10 cellular contexts compared by ENCODE assay signal in the genomic region with DNA sequence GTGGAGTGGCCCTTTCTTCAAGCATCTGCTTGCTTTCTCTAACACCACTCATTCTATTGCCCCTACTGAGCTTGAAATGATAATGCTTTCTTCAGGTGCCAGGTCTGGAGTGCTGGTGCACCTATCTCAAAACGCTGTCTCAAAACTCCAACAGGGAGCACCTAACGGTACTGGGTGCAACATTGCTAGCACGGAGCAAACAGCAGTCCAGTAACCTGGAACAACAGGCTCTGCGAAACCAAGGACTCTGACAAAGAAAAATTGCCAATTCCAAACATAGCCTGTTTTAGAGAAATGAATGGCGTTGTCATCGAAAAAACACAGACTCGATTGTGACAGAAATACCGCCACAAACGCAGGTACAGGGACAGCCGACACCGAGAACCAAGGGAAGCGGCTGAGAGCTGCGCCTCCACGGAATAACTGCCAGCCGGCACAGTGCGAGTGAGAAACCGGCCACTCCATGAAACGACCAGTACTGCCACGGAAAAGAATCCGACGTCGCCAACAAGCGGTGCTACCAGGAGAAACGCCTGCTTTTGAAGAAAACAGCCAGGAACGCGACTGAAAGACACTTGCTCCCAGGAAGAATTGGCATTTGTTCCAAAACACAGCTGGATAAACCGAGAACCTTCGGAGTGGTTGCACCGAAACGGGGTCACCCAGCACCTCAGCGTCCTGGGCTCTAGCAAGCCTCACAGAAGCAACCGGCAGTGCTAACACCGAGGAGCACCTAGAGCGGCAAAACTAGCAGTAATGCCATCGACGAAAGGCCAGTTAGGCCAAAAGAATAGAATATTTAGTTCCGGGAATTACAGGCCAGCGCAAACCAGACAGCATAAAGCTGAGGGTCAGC. TPM values are rescaled to one million over a fixed set of nuclear protein-coding genes. Genes with fewer than 3 reads are reported as not detected.
A peak's percentile ranks its signal among the peaks of the same experiment; 100 is the strongest.
DNase-seq lines count a peak whose midpoint lies in the region; ATAC-seq and TF ChIP-seq lines count a peak whose summit lies in the region.
"Had no signal": no experiment of that assay in that cellular context is flagged by ENCODE, and none has a peak within 500 bp of the region (broad histone marks: within the 10 kb centered on the region; RNA-seq: fewer than 3 reads in every experiment).

No MANE protein-coding gene starts in this region.

- H3K9me3 ChIP-seq in breast epithelium (peaks cover 0 to 3% of the 10 kb centered on the region in 2 donors), lung (ENCODE audit: control insufficient read depth in 2 of 2, insufficient read depth in 1 of 2, low read length in 1 of 2) (peaks cover 0 to 1% of the 10 kb centered on the region in 2 donors), upper lobe of left lung (no peaks in the 10 kb centered on the region)
- H3K9me3 ChIP-seq: SJSA1 had no signal

- peaks cover 9% of the 10 kb centered on the region for H3K36me3 Mint-ChIP-seq in MCF 10A (ENCODE audit: insufficient read depth, unreplicated experiment)

- no peaks in the 10 kb centered on the region for H3K36me3 ChIP-seq in breast epithelium
- no peaks in the 10 kb centered on the region for H3K36me3 ChIP-seq in lung (ENCODE audit: control insufficient read depth in 2 of 2, insufficient read depth in 2 of 2, low read length in 2 of 2)
- no peaks in the 10 kb centered on the region for H3K36me3 ChIP-seq in upper lobe of left lung

- 41 to 55% methylated on average over 38 of the region's 38 CpGs for WGBS in lung, 2 donors
- WGBS in upper lobe of left lung, 2 donors: 28 to 53% methylated on average over 38 of the region's 38 CpGs

- ATAC-seq in lung (ENCODE audit: insufficient read depth, low FRiP score) (no peak), upper lobe of left lung (ENCODE audit: low FRiP score in 2 of 2) (no peak), GM21447 (IDR thresholded peaks at IDR 0.05; ENCODE audit: unreplicated experiment) (no peak)
- ATAC-seq: foreskin keratinocyte had no signal

- no peaks in the 10 kb centered on the region for H3K4me1 Mint-ChIP-seq in MCF 10A (ENCODE audit: insufficient read depth, unreplicated experiment)

- H3K4me3 ChIP-seq in breast epithelium: peak overlapping the region; percentile 31 to 68 (median 55)
- peak overlapping the region; percentile 56 for H3K4me3 ChIP-seq in choroid plexus epithelial cell (ENCODE audit: low read depth, low read length)
- peak overlapping the region; percentile 0 for H3K4me3 ChIP-seq in lung
- peak overlapping the region in 3 of 4 donors; percentile 54 to 64 (median 61) for H3K4me3 ChIP-seq in upper lobe of left lung
- H3K4me3 ChIP-seq: SJSA1 had no signal

- H3K9me3 Mint-ChIP-seq in MCF 10A (ENCODE audit: unreplicated experiment): no peaks in the 10 kb centered on the region

- BruUV-seq in MCF 10A (replicated peaks; lab: Mats Ljungman, UMichigan): no TSS peak

- no peak for TF ChIP-seq POLR2A in breast epithelium (IDR thresholded peaks at IDR 0.05)
- TF ChIP-seq POLR2A in upper lobe of left lung (IDR thresholded peaks at IDR 0.05): no peak

- no peaks in the 10 kb centered on the region for H3K27me3 Mint-ChIP-seq in MCF 10A (ENCODE audit: insufficient read depth, unreplicated experiment)

- H3K4me1 ChIP-seq in breast epithelium (no peaks in the 10 kb centered on the region), lung (ENCODE audit: control insufficient read depth in 2 of 2, insufficient read depth in 2 of 2, low read length in 2 of 2) (peaks cover 0 to 2% of the 10 kb centered on the region in 2 donors), upper lobe of left lung (peaks cover 8 to 28% (median 9%) of the 10 kb centered on the region in 4 donors)

- POLR2A ChIA-PET in MCF 10A (lab: Yijun Ruan, JAX): interaction anchor here (1.2 kb wide), 1 partner anchor 28 kb away, joined by 4 read pairs; no protein-coding TSS in a partner anchor

- in situ Hi-C loops in G401 (cut with HindIII; ENCODE audit: low sequenced_read_pairs): no loop called here

- H3K4me3 Mint-ChIP-seq in MCF 10A (ENCODE audit: unreplicated experiment): no peak overlapping the region

- H3K27me3 ChIP-seq in breast epithelium: no peaks in the 10 kb centered on the region
- no peaks in the 10 kb centered on the region for H3K27me3 ChIP-seq in lung (ENCODE audit: control insufficient read depth, insufficient read depth)
- H3K27me3 ChIP-seq in upper lobe of left lung: no peaks in the 10 kb centered on the region
- H3K27me3 ChIP-seq: foreskin keratinocyte, SJSA1 had no signal

- no peak overlapping the region for H3K27ac Mint-ChIP-seq in MCF 10A (ENCODE audit: low read depth, unreplicated experiment)

- TF ChIP-seq CTCF in breast epithelium (IDR thresholded peaks at IDR 0.05) (no peak), MCF 10A (IDR thresholded peaks at IDR 0.05; ENCODE audit: unreplicated experiment) (no peak), choroid plexus epithelial cell (conservative IDR thresholded peaks at IDR 0.05; ENCODE audit: low read depth, low read length) (no peak), lung (IDR thresholded peaks at IDR 0.05; ENCODE audit: control extremely low read depth, extremely low read depth) (no peak), upper lobe of left lung (IDR thresholded peaks at IDR 0.05) (no peak)

- DNase-seq in breast epithelium (ENCODE audit: low spot score in 2 of 2) (no peak), MCF 10A (ENCODE audit: unreplicated experiment) (no peak), choroid plexus epithelial cell (ENCODE audit: low read depth) (peak; percentile 52), lung (ENCODE audit: low spot score) (no peak), upper lobe of left lung (peak in 1 of 2 donors; percentile 24), G401 (ENCODE audit: low spot score) (no peak), NCI-H146 treated with DMSO at 0.1 percent for 48 hours (lab: John Stamatoyannopoulos, UW; ENCODE audit: unreplicated experiment) (no peak)

- no peak for TF ChIP-seq EP300 in upper lobe of left lung (IDR thresholded peaks at IDR 0.05)

- intact Hi-C loops in breast epithelium (cut with DNase I; ENCODE audit: low total_unique reads) (no loop called here), MCF 10A (cut with micrococcal nuclease) (no loop called here)

- CTCF ChIA-PET in MCF 10A (lab: Yijun Ruan, JAX): interaction anchor here (0.6 to 1.5 kb wide), 4 partner anchors 27 to 128 kb away, joined by 3 to 4 read pairs (median 3); no protein-coding TSS in a partner anchor

- H3K27ac ChIP-seq in breast epithelium: peak overlapping the region; percentile 67 to 74
- H3K27ac ChIP-seq in lung (ENCODE audit: low read depth in 1 of 2, low read length in 1 of 2): peak overlapping the region; percentile 11 to 94
- H3K27ac ChIP-seq in upper lobe of left lung: peak overlapping the region; percentile 69 to 99 (median 96)
- H3K27ac ChIP-seq: foreskin keratinocyte, SJSA1 had no signal

RNA-seq across cellular contexts. Expression of a gene that starts 3.0 kb away (rescaled TPM):
- 1 to 10 TPM; 3.2 to 5.4 (median 4.6) TPM for total RNA-seq in breast epithelium
- 0.98 and 1.3 TPM in 2 replicates for total RNA-seq in MCF 10A (2022)
- 1 to 10 TPM; 4.0 to 5.2 TPM for total RNA-seq in lung
- 1 to 10 TPM; 4.4 to 5.2 TPM for polyA plus RNA-seq in lung
- total RNA-seq in upper lobe of left lung: 10 to 100 TPM in 1 of 6 donors, 1 to 10 TPM in 5; 2.0 to 25.1 (median 4.3) TPM
- total RNA-seq in G401 (2014; rRNA removed; shearing (Covaris generic)): 0.49 and 1.3 TPM in 2 replicates

Comparison
In these comparisons a context has a peak if more than half of its experiments do, and no peak if none do; other contexts are left out.
1. H3K4me3 ChIP-seq: peak in every context shown above with its lines; median percentile 61 in upper lobe of left lung; 56 in choroid plexus epithelial cell; 55 in breast epithelium; 0 in lung.